Comparison of ENCODE assay signal across 1 cellular context in the genomic region with DNA sequence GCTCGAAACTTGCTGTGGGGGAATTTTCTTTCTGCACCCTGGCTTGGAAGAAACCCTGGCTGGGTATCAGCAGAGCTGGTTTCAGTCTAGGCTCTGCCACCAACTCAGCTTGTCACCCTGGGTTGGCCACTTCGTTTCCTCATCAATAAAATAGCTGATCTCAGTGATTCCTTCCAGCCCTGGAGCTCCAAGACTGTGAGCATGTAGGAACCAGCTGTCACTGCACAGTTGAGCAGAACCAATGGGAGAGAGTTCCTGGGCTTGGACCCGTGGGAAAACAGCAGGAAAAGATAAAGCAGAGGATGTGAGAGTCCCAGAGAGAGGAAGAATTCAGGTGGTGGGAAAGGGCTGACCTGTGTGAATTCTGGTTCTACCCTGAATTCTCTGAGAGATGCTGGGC.
A peak's percentile ranks its signal among the peaks of the same experiment; 100 is the strongest.
TF ChIP-seq lines count a peak whose summit lies in the region.

No MANE protein-coding gene starts in this region.

TF ChIP-seq in HepG2, 621 proteins besides CTCF, POLR2A, EP300 and RAD21:
- TF ChIP-seq, protein P1, sequence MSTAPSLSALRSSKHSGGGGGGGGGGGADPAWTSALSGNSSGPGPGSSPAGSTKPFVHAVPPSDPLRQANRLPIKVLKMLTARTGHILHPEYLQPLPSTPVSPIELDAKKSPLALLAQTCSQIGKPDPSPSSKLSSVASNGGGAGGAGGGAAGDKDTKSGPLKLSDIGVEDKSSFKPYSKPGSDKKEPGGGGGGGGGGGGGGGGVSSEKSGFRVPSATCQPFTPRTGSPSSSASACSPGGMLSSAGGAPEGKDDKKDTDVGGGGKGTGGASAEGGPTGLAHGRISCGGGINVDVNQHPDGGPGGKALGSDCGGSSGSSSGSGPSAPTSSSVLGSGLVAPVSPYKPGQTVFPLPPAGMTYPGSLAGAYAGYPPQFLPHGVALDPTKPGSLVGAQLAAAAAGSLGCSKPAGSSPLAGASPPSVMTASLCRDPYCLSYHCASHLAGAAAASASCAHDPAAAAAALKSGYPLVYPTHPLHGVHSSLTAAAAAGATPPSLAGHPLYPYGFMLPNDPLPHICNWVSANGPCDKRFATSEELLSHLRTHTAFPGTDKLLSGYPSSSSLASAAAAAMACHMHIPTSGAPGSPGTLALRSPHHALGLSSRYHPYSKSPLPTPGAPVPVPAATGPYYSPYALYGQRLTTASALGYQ (CRISPR knock-in tag; IDR thresholded peaks at IDR 0.05) = no peak
- no peak for TF ChIP-seq NBN (conservative IDR thresholded peaks at IDR 0.05)
- TF ChIP-seq NR2F1 (CRISPR knock-in tag; IDR thresholded peaks at IDR 0.05) = no peak
- peak; percentile 48 to 51; a peak in 2 of 4 replicates for TF ChIP-seq MAFK (conservative IDR thresholded peaks at IDR 0.05 in 1 of 2, IDR thresholded peaks at IDR 0.05 in 1 of 2; ENCODE audit: low read length in 2 of 2)
- peak; percentile 29; the same call in 1 of the 2 replicates for TF ChIP-seq MAFF (IDR thresholded peaks at IDR 0.05; ENCODE audit: low read depth, low read length)
- TF ChIP-seq NONO (IDR thresholded peaks at IDR 0.05) = no peak
- no peak for TF ChIP-seq NONO (CRISPR knock-in tag; conservative IDR thresholded peaks at IDR 0.05)
- no peak for TF ChIP-seq SSRP1 (CRISPR knock-in tag; IDR thresholded peaks at IDR 0.05)
- TF ChIP-seq HDAC6 (IDR thresholded peaks at IDR 0.05; ENCODE audit: low read depth, low read length) = no peak
- TF ChIP-seq MLLT10 (CRISPR knock-in tag; IDR thresholded peaks at IDR 0.05) = no peak
- no peak for TF ChIP-seq ZNF451 (CRISPR knock-in tag; IDR thresholded peaks at IDR 0.05)
- no peak for TF ChIP-seq ZNF703 (CRISPR knock-in tag; IDR thresholded peaks at IDR 0.05; ENCODE audit: borderline replicate concordance)
- TF ChIP-seq GTF2F1 (IDR thresholded peaks at IDR 0.05; ENCODE audit: low read length) = no peak
- no peak for TF ChIP-seq BRD4 (CRISPR knock-in tag; IDR thresholded peaks at IDR 0.05)
- TF ChIP-seq PAX8 (CRISPR knock-in tag; IDR thresholded peaks at IDR 0.05; ENCODE audit: borderline replicate concordance) = no peak
- no peak for TF ChIP-seq ZC3H4 (CRISPR knock-in tag; IDR thresholded peaks at IDR 0.05; ENCODE audit: borderline replicate concordance)
- no peak for TF ChIP-seq GABPA (IDR thresholded peaks at IDR 0.05; ENCODE audit: low read depth, low read length)
- no peak for TF ChIP-seq GABPA (CRISPR knock-in tag; IDR thresholded peaks at IDR 0.05; ENCODE audit: low read depth)
